ENCODE assay signal across 1 cellular context in the genomic region with DNA sequence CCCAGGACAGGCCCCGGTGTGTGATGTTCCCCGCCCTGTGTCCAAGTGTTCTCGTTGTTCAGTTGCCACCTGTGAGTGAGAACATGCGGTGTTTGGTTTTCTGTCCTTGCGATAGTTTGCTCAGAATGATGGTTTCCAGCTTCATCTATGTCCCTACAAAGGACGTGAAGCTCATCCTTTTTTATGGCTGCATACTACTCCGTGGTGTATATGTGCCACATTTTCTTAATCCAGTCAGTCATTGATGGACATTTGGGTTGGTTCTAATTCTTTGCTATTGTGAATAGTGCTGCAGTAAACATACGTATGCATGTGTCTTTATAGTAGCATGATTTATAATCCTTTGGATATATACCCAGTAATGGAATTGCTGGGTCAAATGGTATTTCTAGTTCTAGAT. TPM values are rescaled to one million over a fixed set of nuclear protein-coding genes. Genes with fewer than 3 reads are reported as not detected.
"Had no signal": no experiment of that assay in that cellular context is flagged by ENCODE, and none has a peak within 500 bp of the region (broad histone marks: within the 10 kb centered on the region; RNA-seq: fewer than 3 reads in every experiment).

No MANE protein-coding gene starts in this region.

RNA-seq across cellular contexts. Expression of a gene that starts 34.6 kb away (rescaled TPM):
- total RNA-seq: RPMI7951 had no signal
